ENCODE assay signal across 15 cellular contexts in genomic region chr1:59967141-59967697, GRCh38. TPM values are rescaled to one million over a fixed set of nuclear protein-coding genes. Genes with fewer than 3 reads are reported as not detected.
DNase-seq lines count a peak whose midpoint lies in the region; ATAC-seq and TF ChIP-seq lines count a peak whose summit lies in the region.
"Had no signal": no experiment of that assay in that cellular context is flagged by ENCODE, and none has a peak within 500 bp of the region (broad histone marks: within the 10 kb centered on the region; RNA-seq: fewer than 3 reads in every experiment).

No MANE protein-coding gene starts in this region.

- 35 to 37% methylated on average over 6 of the region's 6 CpGs for WGBS in thyroid gland, 2 donors

- TF ChIP-seq CTCF in chondrocyte (IDR thresholded peaks at IDR 0.05) (no peak), left lung (IDR thresholded peaks at IDR 0.05) (no peak), thyroid gland (IDR thresholded peaks at IDR 0.05) (no peak)

- H3K9me3 ChIP-seq in left lung (no peaks in the 10 kb centered on the region), thyroid gland (no peaks in the 10 kb centered on the region)
- H3K9me3 ChIP-seq: gastroesophageal sphincter, SJSA1, tibial nerve had no signal

- no peaks in the 10 kb centered on the region for H3K36me3 Mint-ChIP-seq in chondrocyte (ENCODE audit: low read depth)
- H3K36me3 Mint-ChIP-seq in activated T-cell treated with anti-CD3 and anti-CD28 coated beads, Interleukin-2, amount 50 U/mL, for 24 hours (ENCODE audit: low read depth): no peaks in the 10 kb centered on the region
- H3K36me3 Mint-ChIP-seq in activated naive CD8-positive, alpha-beta T cell treated with anti-CD3 and anti-CD28 coated beads for 36 hours: no peaks in the 10 kb centered on the region

- H3K27me3 ChIP-seq in left lung: peaks cover 0 to 6% of the 10 kb centered on the region in 2 donors
- H3K27me3 ChIP-seq in thyroid gland: no peaks in the 10 kb centered on the region
- H3K27me3 ChIP-seq: gastroesophageal sphincter, SJSA1, tibial nerve had no signal

- no peak overlapping the region for H3K4me3 Mint-ChIP-seq in chondrocyte (ENCODE audit: unreplicated experiment)
- no peak overlapping the region for H3K4me3 Mint-ChIP-seq in activated T-cell treated with anti-CD3 and anti-CD28 coated beads, Interleukin-2, amount 50 U/mL, for 24 hours
- no peak overlapping the region for H3K4me3 Mint-ChIP-seq in activated naive CD8-positive, alpha-beta T cell treated with anti-CD3 and anti-CD28 coated beads for 36 hours
- H3K4me3 Mint-ChIP-seq: activated CD8-positive, alpha-beta T cell treated with anti-CD3 and anti-CD28 coated beads, Interleukin-2, amount 10 ng/mL, durations not matched to agents 7 days and 5 days; CD4-positive, alpha-beta T cell had no signal

- TF ChIP-seq POLR2A in thyroid gland (IDR thresholded peaks at IDR 0.05): no peak

- peak; percentile 29 for DNase-seq in DMS153 (lab: John Stamatoyannopoulos, UW)
- peak; percentile 32 for DNase-seq in NCI-H2107 (lab: John Stamatoyannopoulos, UW)
- no peak for DNase-seq in chondrocyte (ENCODE audit: low spot score)
- no peak for DNase-seq in left lung
- no peak for DNase-seq in activated T-cell treated with anti-CD3 and anti-CD28 coated beads, Interleukin-2, amount 50 U/mL, for 24 hours
- no peak for DNase-seq in thyroid gland
- no peak for DNase-seq in activated naive CD8-positive, alpha-beta T cell treated with anti-CD3 and anti-CD28 coated beads for 36 hours
- DNase-seq: activated CD8-positive, alpha-beta T cell treated with anti-CD3 and anti-CD28 coated beads, Interleukin-2, amount 10 ng/mL, durations not matched to agents 7 days and 5 days; CD4-positive, alpha-beta T cell; NCI-H187; stimulated activated CD4-positive, alpha-beta T cell treated with anti-CD3 and anti-CD28 coated beads, Interleukin-4, amount 100 ng/mL, for 1 hour had no signal

- ATAC-seq in left lung: peak; percentile 55
- no peak for ATAC-seq in HG02588 (IDR thresholded peaks at IDR 0.05; ENCODE audit: unreplicated experiment)
- ATAC-seq: activated CD8-positive, alpha-beta T cell treated with anti-CD3 and anti-CD28 coated beads, Interleukin-2, amount 10 ng/mL, durations not matched to agents 7 days and 5 days; gastroesophageal sphincter had no signal

- H3K27ac ChIP-seq in left lung (no peak overlapping the region), thyroid gland (no peak overlapping the region)
- H3K27ac ChIP-seq: gastroesophageal sphincter, SJSA1, tibial nerve had no signal

- H3K4me3 ChIP-seq in left lung: no peak overlapping the region
- no peak overlapping the region for H3K4me3 ChIP-seq in thyroid gland (replicated peaks in 1 of 3)
- H3K4me3 ChIP-seq: gastroesophageal sphincter, SJSA1, tibial nerve had no signal

- peak overlapping the region; percentile 13 for H3K27ac Mint-ChIP-seq in chondrocyte (ENCODE audit: unreplicated experiment)
- no peak overlapping the region for H3K27ac Mint-ChIP-seq in activated T-cell treated with anti-CD3 and anti-CD28 coated beads, Interleukin-2, amount 50 U/mL, for 24 hours
- no peak overlapping the region for H3K27ac Mint-ChIP-seq in activated naive CD8-positive, alpha-beta T cell treated with anti-CD3 and anti-CD28 coated beads for 36 hours
- H3K27ac Mint-ChIP-seq: activated CD8-positive, alpha-beta T cell treated with anti-CD3 and anti-CD28 coated beads, Interleukin-2, amount 10 ng/mL, durations not matched to agents 7 days and 5 days; CD4-positive, alpha-beta T cell had no signal

- peaks cover 2% of the 10 kb centered on the region for H3K9me3 Mint-ChIP-seq in chondrocyte (ENCODE audit: low read depth)
- no peaks in the 10 kb centered on the region for H3K9me3 Mint-ChIP-seq in activated T-cell treated with anti-CD3 and anti-CD28 coated beads, Interleukin-2, amount 50 U/mL, for 24 hours
- H3K9me3 Mint-ChIP-seq in activated naive CD8-positive, alpha-beta T cell treated with anti-CD3 and anti-CD28 coated beads for 36 hours: no peaks in the 10 kb centered on the region
- H3K9me3 Mint-ChIP-seq: CD4-positive, alpha-beta T cell had no signal

- peaks cover 0 to 7% of the 10 kb centered on the region in 2 donors for H3K4me1 ChIP-seq in left lung
- peaks cover 7 to 11% of the 10 kb centered on the region in 2 donors for H3K4me1 ChIP-seq in thyroid gland

- H3K4me1 Mint-ChIP-seq in chondrocyte (ENCODE audit: low read depth): peaks cover 18% of the 10 kb centered on the region
- H3K4me1 Mint-ChIP-seq in activated T-cell treated with anti-CD3 and anti-CD28 coated beads, Interleukin-2, amount 50 U/mL, for 24 hours (ENCODE audit: low read depth): peaks cover 4% of the 10 kb centered on the region
- H3K4me1 Mint-ChIP-seq in activated naive CD8-positive, alpha-beta T cell treated with anti-CD3 and anti-CD28 coated beads for 36 hours: peaks cover 4% of the 10 kb centered on the region

- no peaks in the 10 kb centered on the region for H3K36me3 ChIP-seq in left lung
- no peaks in the 10 kb centered on the region for H3K36me3 ChIP-seq in thyroid gland
- H3K36me3 ChIP-seq: gastroesophageal sphincter, SJSA1, tibial nerve had no signal

- intact Hi-C loops in left lung (cut with DNase I) (no loop called here), thyroid gland (cut with DNase I) (loop anchor here (10.0 kb wide), 1 partner anchor 888 kb away; no protein-coding TSS in a partner anchor)

- H3K27me3 Mint-ChIP-seq in chondrocyte (ENCODE audit: low read depth): no peaks in the 10 kb centered on the region
- peaks cover 6% of the 10 kb centered on the region for H3K27me3 Mint-ChIP-seq in activated T-cell treated with anti-CD3 and anti-CD28 coated beads, Interleukin-2, amount 50 U/mL, for 24 hours
- H3K27me3 Mint-ChIP-seq in activated naive CD8-positive, alpha-beta T cell treated with anti-CD3 and anti-CD28 coated beads for 36 hours: peaks cover 8% of the 10 kb centered on the region

RNA-seq across cellular contexts. Expression of gene CYP2J2, which starts 40.6 kb away (rescaled TPM):
- 0.22 to 0.44 TPM (median 0.32 TPM) in 3 replicates for total RNA-seq in chondrocyte
- 1 to 10 TPM; 3.4 to 3.5 TPM for total RNA-seq in left lung
- total RNA-seq in thyroid gland: under 1 TPM in 1 of 4 donors, not detected in 3; 0.33 TPM
- 1 to 10 TPM; 3.2 TPM for total RNA-seq in activated naive CD8-positive, alpha-beta T cell treated with anti-CD3 and anti-CD28 coated beads for 36 hours
- total RNA-seq: SJSA1 had no signal

Comparison
In these comparisons a context has a peak if more than half of its experiments do, and no peak if none do; other contexts are left out.
1. DNase-seq: peak in DMS153 (single experiment) and NCI-H2107 (single experiment); none in chondrocyte (single experiment), left lung (0 of 2), activated T-cell treated with anti-CD3 and anti-CD28 coated beads, Interleukin-2, amount 50 U/mL, for 24 hours (single experiment), thyroid gland (0 of 2) and activated naive CD8-positive, alpha-beta T cell treated with anti-CD3 and anti-CD28 coated beads for 36 hours (single experiment).